2 cellular contexts compared by ENCODE assay signal in genomic region chr6:34568341-34568680, GRCh38.
TF ChIP-seq lines count a peak whose summit lies in the region.

No MANE protein-coding gene starts in this region.

TF ChIP-seq in A549, 52 proteins besides CTCF, POLR2A, EP300 and RAD21 (continued from another document):
- no peak for TF ChIP-seq POLR2AphosphoS2 (conservative IDR thresholded peaks at IDR 0.05; ENCODE audit: low read length)

TF ChIP-seq in WTC11, 78 proteins besides CTCF, POLR2A, EP300 and RAD21:
- TF ChIP-seq ZBTB21 (CRISPR knock-in tag; IDR thresholded peaks at IDR 0.05; ENCODE audit: borderline replicate concordance) (no peak), ATF2 (CRISPR knock-in tag; IDR thresholded peaks at IDR 0.05; ENCODE audit: borderline replicate concordance, low read depth) (no peak), ELF4 (CRISPR knock-in tag; IDR thresholded peaks at IDR 0.05; ENCODE audit: low read depth) (no peak), ATF6 (CRISPR knock-in tag; IDR thresholded peaks at IDR 0.05) (no peak), ZSCAN18 (CRISPR knock-in tag; IDR thresholded peaks at IDR 0.05) (no peak), EMX1 (CRISPR knock-in tag; IDR thresholded peaks at IDR 0.05) (no peak), PRRX2 (CRISPR knock-in tag; IDR thresholded peaks at IDR 0.05) (no peak), CBFB (CRISPR knock-in tag; IDR thresholded peaks at IDR 0.05; ENCODE audit: low read depth) (no peak), ZNF416 (CRISPR knock-in tag; IDR thresholded peaks at IDR 0.05) (no peak), IRF1 (CRISPR knock-in tag; IDR thresholded peaks at IDR 0.05) (no peak), GABPB1 (CRISPR knock-in tag; IDR thresholded peaks at IDR 0.05) (no peak), MXD4 (CRISPR knock-in tag; IDR thresholded peaks at IDR 0.05; ENCODE audit: borderline replicate concordance) (no peak), ZNF219 (CRISPR knock-in tag; IDR thresholded peaks at IDR 0.05; ENCODE audit: borderline replicate concordance) (no peak), HMGA2 (CRISPR knock-in tag; IDR thresholded peaks at IDR 0.05) (no peak), PRDM15 (CRISPR knock-in tag; IDR thresholded peaks at IDR 0.05) (no peak), NR1H2 (CRISPR knock-in tag; IDR thresholded peaks at IDR 0.05) (no peak), ATF1 (CRISPR knock-in tag; IDR thresholded peaks at IDR 0.05) (no peak), NFE2L1 (CRISPR knock-in tag; IDR thresholded peaks at IDR 0.05) (no peak), ATF3 (CRISPR knock-in tag; conservative IDR thresholded peaks at IDR 0.05) (no peak), HMGXB4 (CRISPR knock-in tag; IDR thresholded peaks at IDR 0.05) (no peak)
